ENCODE assay signal across 7 cellular contexts in the genomic region with DNA sequence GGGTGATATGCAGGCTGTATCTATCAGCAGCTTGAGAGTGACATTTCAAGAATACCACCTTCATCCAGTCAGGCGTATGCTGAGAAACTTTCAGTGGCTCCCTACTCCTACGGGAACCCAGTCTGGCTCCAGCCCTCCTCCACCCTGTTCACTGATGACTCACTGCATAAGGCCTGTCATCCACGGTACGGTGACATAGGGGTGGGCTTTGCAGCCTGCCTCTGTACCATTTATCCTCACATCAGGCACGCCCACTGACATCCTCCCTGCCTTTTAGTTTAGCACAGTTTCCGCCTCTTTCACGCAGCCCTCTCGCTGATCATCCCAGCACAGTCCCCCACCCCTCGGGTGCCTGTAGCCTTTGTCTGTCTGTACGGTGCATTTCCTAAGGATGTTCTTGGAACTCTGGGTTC. TPM values are rescaled to one million over a fixed set of nuclear protein-coding genes. Genes with fewer than 3 reads are reported as not detected.
DNase-seq lines count a peak whose midpoint lies in the region; ATAC-seq and TF ChIP-seq lines count a peak whose summit lies in the region.

No MANE protein-coding gene starts in this region.

- in situ Hi-C loops in ACHN (cut with HindIII; ENCODE audit: low pct_ligation_motif_present, low pct_unique_long_range_greater_than_20kb, low sequenced_read_pairs) = no loop called here

- intact Hi-C loops in naive thymus-derived CD4-positive, alpha-beta T cell (cut with micrococcal nuclease) = loop anchor here (1.0 to 2.0 kb wide), 5 partner anchors 11 to 24 kb away; partner anchors contain the start of gene PXYLP1 (in 1 of the 2)

- peak overlapping the region; percentile 62 for H3K27ac ChIP-seq in naive thymus-derived CD4-positive, alpha-beta T cell (ENCODE audit: low read depth, low read length)
- H3K27ac ChIP-seq in thoracic aorta = peak overlapping the region; percentile 25 to 72

- CTCF ChIA-PET in naive thymus-derived CD4-positive, alpha-beta T cell (lab: Charles Lee) = interaction anchor here (1.0 to 3.4 kb wide), 3 partner anchors 10 to 59 kb away, joined by 3 to 15 read pairs (median 3); partner anchors contain the start of gene PXYLP1

- peak overlapping the region; percentile 56 for H3K4me3 Mint-ChIP-seq in T-helper 2 cell treated with Interferon-gamma antibody and Interleukin-4, amounts not matched to agents 5 μg/mL and 100 μg/mL, for 36 hours
- peak overlapping the region; percentile 56 for H3K4me3 Mint-ChIP-seq in activated naive CD4-positive, alpha-beta T cell treated with anti-CD3 and anti-CD28 coated beads, Interleukin-2, amount 50 U/mL, for 24 hours
- peak overlapping the region; percentile 55 to 83 (median 65) for H3K4me3 Mint-ChIP-seq in naive thymus-derived CD4-positive, alpha-beta T cell

- POLR2A ChIA-PET in naive thymus-derived CD4-positive, alpha-beta T cell (lab: Charles Lee) = interaction anchor here (1.1 to 31.2 kb wide), 5 partner anchors 8 to 300 kb away, joined by 4 to 516 read pairs (median 6); partner anchors contain the start of gene PXYLP1

- peaks cover 6 to 34% of the 10 kb centered on the region in 2 donors for H3K4me1 ChIP-seq in naive thymus-derived CD4-positive, alpha-beta T cell (ENCODE audit: control insufficient read depth in 2 of 2, insufficient read depth in 2 of 2, low read length in 2 of 2)
- peaks cover 10 to 54% of the 10 kb centered on the region in 2 donors for H3K4me1 ChIP-seq in thoracic aorta (ENCODE audit: control insufficient read depth in 1 of 2, low read depth in 2 of 2)

- ATAC-seq in naive thymus-derived CD4-positive, alpha-beta T cell = peak; percentile 94
- ATAC-seq in thoracic aorta (ENCODE audit: insufficient number of reproducible peaks, low FRiP score, low read depth) (no peak), HG02610 (IDR thresholded peaks at IDR 0.05; ENCODE audit: unreplicated experiment) (no peak), HG03095 (IDR thresholded peaks at IDR 0.05; ENCODE audit: unreplicated experiment) (no peak)

- DNase-seq in T-helper 2 cell treated with Interferon-gamma antibody and Interleukin-4, amounts not matched to agents 5 μg/mL and 100 μg/mL, for 36 hours (ENCODE audit: low spot score) = peak; percentile 78
- peak in 8 of 9 donors; percentile 54 to 79 (median 66) for DNase-seq in naive thymus-derived CD4-positive, alpha-beta T cell
- DNase-seq in thoracic aorta (ENCODE audit: low spot score) = no peak
- no peak for DNase-seq in ACHN

- H3K27me3 Mint-ChIP-seq in T-helper 2 cell treated with Interferon-gamma antibody and Interleukin-4, amounts not matched to agents 5 μg/mL and 100 μg/mL, for 36 hours (ENCODE audit: low read depth) = no peaks in the 10 kb centered on the region
- H3K27me3 Mint-ChIP-seq in activated naive CD4-positive, alpha-beta T cell treated with anti-CD3 and anti-CD28 coated beads, Interleukin-2, amount 50 U/mL, for 24 hours = no peaks in the 10 kb centered on the region
- no peaks in the 10 kb centered on the region for H3K27me3 Mint-ChIP-seq in naive thymus-derived CD4-positive, alpha-beta T cell

- H3K36me3 ChIP-seq in naive thymus-derived CD4-positive, alpha-beta T cell (ENCODE audit: control insufficient read depth in 2 of 3, insufficient read depth in 3 of 3, low read length in 3 of 3) = no peaks in the 10 kb centered on the region
- no peaks in the 10 kb centered on the region for H3K36me3 ChIP-seq in thoracic aorta

- TF ChIP-seq CTCF in thoracic aorta (IDR thresholded peaks at IDR 0.05) = no peak

- H3K27ac Mint-ChIP-seq in T-helper 2 cell treated with Interferon-gamma antibody and Interleukin-4, amounts not matched to agents 5 μg/mL and 100 μg/mL, for 36 hours = peak overlapping the region; percentile 75
- peak overlapping the region; percentile 86 for H3K27ac Mint-ChIP-seq in activated naive CD4-positive, alpha-beta T cell treated with anti-CD3 and anti-CD28 coated beads, Interleukin-2, amount 50 U/mL, for 24 hours
- peak overlapping the region; percentile 42 to 89 (median 86) for H3K27ac Mint-ChIP-seq in naive thymus-derived CD4-positive, alpha-beta T cell

- peak overlapping the region; percentile 15 for H3K4me3 ChIP-seq in naive thymus-derived CD4-positive, alpha-beta T cell (ENCODE audit: low read length)
- H3K4me3 ChIP-seq in thoracic aorta = no peak overlapping the region

- no peaks in the 10 kb centered on the region for H3K27me3 ChIP-seq in naive thymus-derived CD4-positive, alpha-beta T cell (ENCODE audit: control insufficient read depth in 2 of 2, insufficient read depth in 2 of 2, low read length in 2 of 2)
- no peaks in the 10 kb centered on the region for H3K27me3 ChIP-seq in thoracic aorta (replicated peaks; ENCODE audit: insufficient read depth)

- H3K9me3 Mint-ChIP-seq in T-helper 2 cell treated with Interferon-gamma antibody and Interleukin-4, amounts not matched to agents 5 μg/mL and 100 μg/mL, for 36 hours = no peaks in the 10 kb centered on the region
- H3K9me3 Mint-ChIP-seq in activated naive CD4-positive, alpha-beta T cell treated with anti-CD3 and anti-CD28 coated beads, Interleukin-2, amount 50 U/mL, for 24 hours = no peaks in the 10 kb centered on the region
- H3K9me3 Mint-ChIP-seq in naive thymus-derived CD4-positive, alpha-beta T cell = no peaks in the 10 kb centered on the region

- H3K36me3 Mint-ChIP-seq in T-helper 2 cell treated with Interferon-gamma antibody and Interleukin-4, amounts not matched to agents 5 μg/mL and 100 μg/mL, for 36 hours (ENCODE audit: low read depth) = peaks cover 45% of the 10 kb centered on the region
- H3K36me3 Mint-ChIP-seq in activated naive CD4-positive, alpha-beta T cell treated with anti-CD3 and anti-CD28 coated beads, Interleukin-2, amount 50 U/mL, for 24 hours = no peaks in the 10 kb centered on the region
- peaks cover 0 to 26% (median 0%) of the 10 kb centered on the region in 5 donors for H3K36me3 Mint-ChIP-seq in naive thymus-derived CD4-positive, alpha-beta T cell

- no peaks in the 10 kb centered on the region for H3K9me3 ChIP-seq in naive thymus-derived CD4-positive, alpha-beta T cell (ENCODE audit: control insufficient read depth in 2 of 3, low read length in 3 of 3)
- no peaks in the 10 kb centered on the region for H3K9me3 ChIP-seq in thoracic aorta

- H3K4me1 Mint-ChIP-seq in T-helper 2 cell treated with Interferon-gamma antibody and Interleukin-4, amounts not matched to agents 5 μg/mL and 100 μg/mL, for 36 hours (ENCODE audit: low read depth) = peaks cover 51% of the 10 kb centered on the region
- peaks cover 43% of the 10 kb centered on the region for H3K4me1 Mint-ChIP-seq in activated naive CD4-positive, alpha-beta T cell treated with anti-CD3 and anti-CD28 coated beads, Interleukin-2, amount 50 U/mL, for 24 hours
- peaks cover 25 to 85% (median 54%) of the 10 kb centered on the region in 7 donors for H3K4me1 Mint-ChIP-seq in naive thymus-derived CD4-positive, alpha-beta T cell

RNA-seq across cellular contexts. Expression of gene PXYLP1, which starts 11.7 kb away (rescaled TPM):
- total RNA-seq in naive thymus-derived CD4-positive, alpha-beta T cell = 10 to 100 TPM; 18.6 to 40.9 (median 23.2) TPM
- 10 to 100 TPM; 15.8 to 32.0 TPM for polyA plus RNA-seq in naive thymus-derived CD4-positive, alpha-beta T cell
- 10 to 100 TPM; 15.2 to 23.2 TPM for total RNA-seq in thoracic aorta

Comparison
In these comparisons a context has a peak if more than half of its experiments do, and no peak if none do; other contexts are left out.
1. DNase-seq: peak in T-helper 2 cell treated with Interferon-gamma antibody and Interleukin-4, amounts not matched to agents 5 μg/mL and 100 μg/mL, for 36 hours (single experiment) and naive thymus-derived CD4-positive, alpha-beta T cell (8 of 9); none in thoracic aorta (single experiment) and ACHN (single experiment).
2. Peak in every context shown above with its lines, with median percentiles within 50 percentile points of each other: H3K27ac Mint-ChIP-seq and H3K4me3 Mint-ChIP-seq.